In the genomic region with DNA sequence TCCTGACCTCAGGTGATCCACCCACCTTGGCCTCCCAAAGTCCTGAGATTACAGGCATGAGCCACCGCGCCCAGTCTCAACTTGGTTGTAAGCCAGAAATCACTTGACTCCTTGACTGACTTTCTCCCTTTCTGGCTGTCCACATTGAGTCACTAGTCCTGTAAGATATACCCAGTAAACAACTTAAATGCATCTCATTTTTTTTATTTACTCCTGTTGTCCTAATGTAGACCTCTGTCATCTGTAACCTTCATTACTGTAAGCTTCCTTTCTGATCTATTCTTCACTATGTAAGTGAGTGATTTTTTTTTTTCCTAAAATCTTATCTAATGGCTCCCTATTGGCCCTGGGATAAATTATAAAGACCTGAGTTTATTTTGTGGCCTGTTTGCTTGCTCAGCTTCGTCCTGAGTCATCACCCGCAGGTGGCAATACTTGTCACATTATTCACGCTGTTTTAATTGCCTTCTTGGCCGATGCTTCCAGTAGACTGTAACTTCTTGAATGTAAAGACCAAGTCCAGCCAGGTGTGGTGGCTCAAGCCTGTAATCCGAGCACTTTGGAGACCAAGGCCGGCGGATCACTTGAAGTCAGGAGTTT, we compare ENCODE assay signal across 12 cellular contexts. TPM values are rescaled to one million over a fixed set of nuclear protein-coding genes. Genes with fewer than 3 reads are reported as not detected.
DNase-seq lines count a peak whose midpoint lies in the region; ATAC-seq, FAIRE-seq and TF ChIP-seq lines count a peak whose summit lies in the region.
"Had no signal": no experiment of that assay in that cellular context is flagged by ENCODE, and none has a peak within 500 bp of the region (broad histone marks: within the 10 kb centered on the region; RNA-seq: fewer than 3 reads in every experiment).

No MANE protein-coding gene starts in this region.

- no peaks in the 10 kb centered on the region for H3K4me1 ChIP-seq in HepG2 (ENCODE audit: insufficient read depth, low read length)
- no peaks in the 10 kb centered on the region for H3K4me1 ChIP-seq in BE2C
- H3K4me1 ChIP-seq: BLaER1 had no signal

- TF ChIP-seq POLR2A in HepG2 (IDR thresholded peaks at IDR 0.05; ENCODE audit: insufficient read depth in 1 of 2, low read depth in 2 of 2, low read length in 2 of 2): no peak

- H3K27ac ChIP-seq in RWPE1: peak overlapping the region; percentile 86
- no peak overlapping the region for H3K27ac ChIP-seq in HepG2 (ENCODE audit: extremely low read length, insufficient read depth, low read length)
- H3K27ac ChIP-seq: BLaER1 had no signal

- peaks cover 70% of the 10 kb centered on the region for H3K36me3 Mint-ChIP-seq in activated T-cell treated with anti-CD3 and anti-CD28 coated beads, Interleukin-2, amount 50 U/mL, for 24 hours (ENCODE audit: low read depth)
- H3K36me3 Mint-ChIP-seq in glutamatergic neuron (ENCODE audit: unreplicated experiment): no peaks in the 10 kb centered on the region

- POLR2A ChIA-PET in RWPE1 (lab: Yijun Ruan, JAX; ENCODE audit: low non-redundant PET): no interaction called here
- POLR2A ChIA-PET in HepG2 (lab: Yijun Ruan, JAX): no interaction called here

- H3K9me3 Mint-ChIP-seq in activated T-cell treated with anti-CD3 and anti-CD28 coated beads, Interleukin-2, amount 50 U/mL, for 24 hours: no peaks in the 10 kb centered on the region
- peaks cover 2% of the 10 kb centered on the region for H3K9me3 Mint-ChIP-seq in glutamatergic neuron (ENCODE audit: unreplicated experiment)
- no peaks in the 10 kb centered on the region for H3K9me3 Mint-ChIP-seq in stimulated activated naive CD8-positive, alpha-beta T cell treated with anti-CD3 and anti-CD28 coated beads, Interleukin-15, amount 100 ng/mL, for 72 hours
- H3K9me3 Mint-ChIP-seq: activated naive CD8-positive, alpha-beta T cell treated with anti-CD3 and anti-CD28 coated beads, Interleukin-2, amount 10 ng/mL, durations not matched to agents 7 days and 5 days had no signal

- no peak overlapping the region for H3K9ac ChIP-seq in HepG2 (ENCODE audit: insufficient read depth, low read depth, low read length)
- H3K9ac ChIP-seq: BLaER1 had no signal

- no peak for TF ChIP-seq CTCF in RWPE1 (conservative IDR thresholded peaks at IDR 0.05; ENCODE audit: low read depth)
- TF ChIP-seq CTCF in glutamatergic neuron (IDR thresholded peaks at IDR 0.05; ENCODE audit: partially characterized antibody, unreplicated experiment): no peak
- no peak for TF ChIP-seq CTCF in HepG2 (CRISPR knock-in tag; IDR thresholded peaks at IDR 0.05)
- TF ChIP-seq CTCF in BE2C (IDR thresholded peaks at IDR 0.05; ENCODE audit: low read depth, low read length): no peak

- in situ Hi-C loops in HepG2 (cut with HindIII; ENCODE audit: extremely low pct_ligation_motif_present, low pct_unique_long_range_greater_than_20kb): no loop called here

- H3K9me3 ChIP-seq in HepG2 (ENCODE audit: low read length) (no peaks in the 10 kb centered on the region), BE2C (no peaks in the 10 kb centered on the region)
- H3K9me3 ChIP-seq: BLaER1 had no signal

- peak overlapping the region; percentile 83 for H3K27ac Mint-ChIP-seq in activated T-cell treated with anti-CD3 and anti-CD28 coated beads, Interleukin-2, amount 50 U/mL, for 24 hours
- H3K27ac Mint-ChIP-seq in glutamatergic neuron (ENCODE audit: unreplicated experiment): peak overlapping the region; percentile 62
- H3K27ac Mint-ChIP-seq in stimulated activated naive CD8-positive, alpha-beta T cell treated with anti-CD3 and anti-CD28 coated beads, Interleukin-15, amount 100 ng/mL, for 72 hours: peak overlapping the region; percentile 9 to 14
- H3K27ac Mint-ChIP-seq: activated naive CD8-positive, alpha-beta T cell treated with anti-CD3 and anti-CD28 coated beads, Interleukin-2, amount 10 ng/mL, durations not matched to agents 7 days and 5 days had no signal

- CTCF ChIA-PET in RWPE1 (lab: Yijun Ruan, JAX): interaction anchor here (0.7 kb wide), 1 partner anchor 36 kb away, joined by 6 read pairs; no protein-coding TSS in a partner anchor
- CTCF ChIA-PET in HepG2 (lab: Yijun Ruan, JAX; ENCODE audit: low intra/inter-chr PET ratio, low total read pairs): no interaction called here

- H3K36me3 ChIP-seq in HepG2 (replicated peaks in 1 of 2; ENCODE audit: control insufficient read depth in 1 of 2, insufficient read depth in 2 of 2, low read length in 2 of 2) (peaks cover 1 to 18% of the 10 kb centered on the region in 2 experiments; a peak in 4 of 5 replicates), BE2C (peaks cover 7% of the 10 kb centered on the region)

- H4K20me1 ChIP-seq in HepG2 (ENCODE audit: insufficient read depth, low read length): peaks cover 24% of the 10 kb centered on the region

- BruUV-seq in HepG2 (replicated peaks; lab: Mats Ljungman, UMichigan): no TSS peak

- no peaks in the 10 kb centered on the region for H3K27me3 ChIP-seq in HepG2 (ENCODE audit: control insufficient read depth in 1 of 2, insufficient read depth in 2 of 2, low read length in 2 of 2)
- H3K27me3 ChIP-seq in BE2C: no peaks in the 10 kb centered on the region
- H3K27me3 ChIP-seq: BLaER1 had no signal

- TF ChIP-seq EP300 in HepG2 (IDR thresholded peaks at IDR 0.05; ENCODE audit: low read depth in 2 of 2, low read length in 2 of 2): no peak
- TF ChIP-seq EP300 in HepG2 (CRISPR knock-in tag; IDR thresholded peaks at IDR 0.05; ENCODE audit: borderline replicate concordance): no peak

- FAIRE-seq in HepG2 (lab: Jason Lieb, UNC): no peak
- FAIRE-seq: GM19239 had no signal

- no peak overlapping the region for H3K4me3 Mint-ChIP-seq in activated T-cell treated with anti-CD3 and anti-CD28 coated beads, Interleukin-2, amount 50 U/mL, for 24 hours
- H3K4me3 Mint-ChIP-seq in glutamatergic neuron (ENCODE audit: unreplicated experiment): no peak overlapping the region
- H3K4me3 Mint-ChIP-seq in stimulated activated naive CD8-positive, alpha-beta T cell treated with anti-CD3 and anti-CD28 coated beads, Interleukin-15, amount 100 ng/mL, for 72 hours: no peak overlapping the region
- H3K4me3 Mint-ChIP-seq: activated naive CD8-positive, alpha-beta T cell treated with anti-CD3 and anti-CD28 coated beads, Interleukin-2, amount 10 ng/mL, durations not matched to agents 7 days and 5 days had no signal

- H3K79me2 ChIP-seq in HepG2 (ENCODE audit: insufficient read depth, low read length): peaks cover 74% of the 10 kb centered on the region

- no peak overlapping the region for H2AFZ ChIP-seq in HepG2 (ENCODE audit: low read length)

- no peak for DNase-seq in activated T-cell treated with anti-CD3 and anti-CD28 coated beads, Interleukin-2, amount 50 U/mL, for 24 hours
- DNase-seq in activated T-cell treated with anti-CD3 and anti-CD28 coated beads, Interleukin-2, amount 50 U/mL, for 1 hour: no peak
- peak; percentile 89 for DNase-seq in RWPE1 (ENCODE audit: low spot score)
- no peak for DNase-seq in glutamatergic neuron
- no peak for DNase-seq in stimulated activated naive CD8-positive, alpha-beta T cell treated with anti-CD3 and anti-CD28 coated beads, Interleukin-15, amount 100 ng/mL, for 72 hours
- no peak for DNase-seq in HepG2 (ENCODE audit: low spot score)
- DNase-seq in BE2C: no peak
- DNase-seq: activated naive CD8-positive, alpha-beta T cell treated with anti-CD3 and anti-CD28 coated beads, Interleukin-2, amount 10 ng/mL, durations not matched to agents 7 days and 5 days; hypothalamus had no signal

- 97% methylated on average over 9 of the region's 9 CpGs for WGBS in HepG2 (ENCODE audit: low lambda C conversion rate)

- H3K4me1 Mint-ChIP-seq in activated T-cell treated with anti-CD3 and anti-CD28 coated beads, Interleukin-2, amount 50 U/mL, for 24 hours (ENCODE audit: low read depth): peaks cover 70% of the 10 kb centered on the region
- H3K4me1 Mint-ChIP-seq in glutamatergic neuron (ENCODE audit: low read depth, unreplicated experiment): peaks cover 29% of the 10 kb centered on the region
- H3K4me1 Mint-ChIP-seq in stimulated activated naive CD8-positive, alpha-beta T cell treated with anti-CD3 and anti-CD28 coated beads, Interleukin-15, amount 100 ng/mL, for 72 hours: peaks cover 64% of the 10 kb centered on the region

- ATAC-seq in stimulated activated naive CD8-positive, alpha-beta T cell treated with anti-CD3 and anti-CD28 coated beads, Interleukin-15, amount 100 ng/mL, for 72 hours: no peak
- ATAC-seq in HepG2 (no peak), GM19035 (IDR thresholded peaks at IDR 0.05; ENCODE audit: unreplicated experiment) (no peak)

- intact Hi-C loops in HepG2 (cut with micrococcal nuclease; ENCODE audit: unreplicated experiment): no loop called here

- TF ChIP-seq RAD21 in HepG2 (CRISPR knock-in tag; IDR thresholded peaks at IDR 0.05): no peak

- H3K4me3 ChIP-seq in HepG2 (replicated peaks in 1 of 3; ENCODE audit: insufficient read depth in 1 of 3, low read depth in 2 of 3, low read length in 3 of 3) (no peak overlapping the region), BE2C (ENCODE audit: low read depth, low read length) (no peak overlapping the region)
- H3K4me3 ChIP-seq: BLaER1 had no signal

- no peak overlapping the region for H3K4me2 ChIP-seq in HepG2 (ENCODE audit: low read depth, low read length)
- H3K4me2 ChIP-seq: BLaER1 had no signal

- no peaks in the 10 kb centered on the region for H3K27me3 Mint-ChIP-seq in activated T-cell treated with anti-CD3 and anti-CD28 coated beads, Interleukin-2, amount 50 U/mL, for 24 hours
- peaks cover 6% of the 10 kb centered on the region for H3K27me3 Mint-ChIP-seq in glutamatergic neuron (ENCODE audit: unreplicated experiment)
- H3K27me3 Mint-ChIP-seq in stimulated activated naive CD8-positive, alpha-beta T cell treated with anti-CD3 and anti-CD28 coated beads, Interleukin-15, amount 100 ng/mL, for 72 hours: no peaks in the 10 kb centered on the region
- H3K27me3 Mint-ChIP-seq: activated naive CD8-positive, alpha-beta T cell treated with anti-CD3 and anti-CD28 coated beads, Interleukin-2, amount 10 ng/mL, durations not matched to agents 7 days and 5 days had no signal

RNA-seq across cellular contexts. Expression of gene PAFAH1B1, which starts 41.0 kb away (rescaled TPM):
- total RNA-seq in glutamatergic neuron (ENCODE audit: unreplicated experiment): 296 TPM
- 64.9 and 93.8 TPM in 2 replicates for total RNA-seq in HepG2 (2016; rRNA removed; fragmentation: Illumina TruSeq; extraction: Trizol)
- total RNA-seq in HepG2 (2016; cell fraction: cytosol; rRNA removed; fragmentation: Illumina TruSeq; extraction: Trizol; ENCODE audit: low read depth): 25.0 and 28.0 TPM in 2 replicates
- 64.0 and 82.0 TPM in 2 replicates for total RNA-seq in HepG2 (2016; cell fraction: insoluble cytoplasmic fraction; rRNA removed; fragmentation: Illumina TruSeq; extraction: Trizol)
- 28.1 and 42.3 TPM in 2 replicates for total RNA-seq in HepG2 (2016; cell fraction: membrane; rRNA removed; fragmentation: Illumina TruSeq; extraction: Trizol)
- 32.7 and 40.0 TPM in 2 replicates for total RNA-seq in HepG2 (2016; cell fraction: nucleus; rRNA removed; fragmentation: Illumina TruSeq; extraction: Trizol)
- polyA plus RNA-seq in HepG2 (2011; rRNA removed): 35.9 and 46.0 TPM in 2 replicates
- polyA plus RNA-seq in HepG2 (2011; cell fraction: cytosol; rRNA removed): 20.0 and 28.0 TPM in 2 replicates
- polyA plus RNA-seq in HepG2 (2011; cell fraction: nucleus; rRNA removed): 20.1 and 28.1 TPM in 2 replicates
- polyA plus RNA-seq in HepG2 (2012): 59.7 and 61.2 TPM in 2 replicates
- 15.1 and 21.5 TPM in 2 replicates for polyA plus RNA-seq in HepG2 (2016; cell fraction: cytosol; fragmentation: Illumina TruSeq; extraction: Trizol; ENCODE audit: low read depth)
- 80.8 and 92.4 TPM in 2 replicates for polyA plus RNA-seq in HepG2 (2016; cell fraction: insoluble cytoplasmic fraction; fragmentation: Illumina TruSeq; extraction: Trizol; ENCODE audit: low read depth)
- 21.9 and 31.1 TPM in 2 replicates for polyA plus RNA-seq in HepG2 (2016; cell fraction: membrane; fragmentation: Illumina TruSeq; extraction: Trizol; ENCODE audit: low read depth)
- polyA plus RNA-seq in HepG2 (2016; cell fraction: nucleus; fragmentation: Illumina TruSeq; extraction: Trizol; ENCODE audit: insufficient read depth, low read depth): 58.0 and 61.2 TPM in 2 replicates
- 45.1 and 73.6 TPM in 2 replicates for polyA minus RNA-seq in HepG2 (2011; rRNA and poly(A)+ RNA removed; ENCODE audit: low replicate concordance)
- polyA minus RNA-seq in HepG2 (2011; cell fraction: cytosol; rRNA and poly(A)+ RNA removed): 28.9 and 44.8 TPM in 2 replicates
- polyA minus RNA-seq in HepG2 (2011; cell fraction: nucleus; rRNA and poly(A)+ RNA removed): 38.7 and 39.8 TPM in 2 replicates
- polyA plus RNA-seq in BE2C (2012; ENCODE audit: insufficient read depth, insufficient read length, low read depth): 61.7 TPM

Comparison
In these comparisons a context has a peak if more than half of its experiments do, and no peak if none do; other contexts are left out.
1. H3K27ac Mint-ChIP-seq: peak in every context shown above with its lines; median percentile 83 in activated T-cell treated with anti-CD3 and anti-CD28 coated beads, Interleukin-2, amount 50 U/mL, for 24 hours; 62 in glutamatergic neuron; 12 in stimulated activated naive CD8-positive, alpha-beta T cell treated with anti-CD3 and anti-CD28 coated beads, Interleukin-15, amount 100 ng/mL, for 72 hours.